Comparison of ENCODE assay signal across 20 cellular contexts in genomic region chr10:36764823-36765222, GRCh38.
DNase-seq lines count a peak whose midpoint lies in the region; ATAC-seq and TF ChIP-seq lines count a peak whose summit lies in the region.
"Had no signal": no experiment of that assay in that cellular context is flagged by ENCODE, and none has a peak within 500 bp of the region (broad histone marks: within the 10 kb centered on the region; RNA-seq: fewer than 3 reads in every experiment).

No MANE protein-coding gene starts in this region.

- peaks cover 39% of the 10 kb centered on the region for H3K4me1 Mint-ChIP-seq in chondrocyte (ENCODE audit: low read depth)
- H3K4me1 Mint-ChIP-seq: CD4-positive, CD25-positive, alpha-beta regulatory T cell; CD8-positive, alpha-beta memory T cell had no signal

- H3K9me3 Mint-ChIP-seq in chondrocyte (ENCODE audit: low read depth), result no peaks in the 10 kb centered on the region
- H3K9me3 Mint-ChIP-seq: HFFc6 had no signal

- no peak overlapping the region for H2BK120ac ChIP-seq in IMR-90 (ENCODE audit: low read depth, low read length)

- H3K18ac ChIP-seq in IMR-90 (ENCODE audit: low read depth, low read length), result peak overlapping the region; percentile 12; the same call in 1 of the 2 replicates

- H2BK15ac ChIP-seq in IMR-90 (ENCODE audit: low read depth, low read length), result peak overlapping the region; percentile 83; the same call in 1 of the 3 replicates

- WGBS in IMR-90 (ENCODE audit: extremely low coverage in 2 of 2, insufficient read length in 1 of 2), 2 experiments, result no CpG with 5 or more reads among the region's 4 CpGs
- 89% methylated on average over 4 of the region's 4 CpGs for WGBS in smooth muscle cell (ENCODE audit: low lambda C conversion rate)

- no peak overlapping the region for H3K9ac ChIP-seq in IMR-90 (ENCODE audit: low read depth, low read length)
- H3K9ac ChIP-seq in smooth muscle cell (ENCODE audit: low read depth), result no peak overlapping the region
- H3K9ac ChIP-seq: KMS-11 had no signal

- H2AK9ac ChIP-seq in IMR-90 (replicated peaks; ENCODE audit: low read depth, low read length, poor library complexity), result no peak overlapping the region

- no peaks in the 10 kb centered on the region for H3K79me1 ChIP-seq in IMR-90 (ENCODE audit: low read depth in 1 of 2, low read length in 2 of 2)

- H3K9me1 ChIP-seq in IMR-90 (ENCODE audit: insufficient read depth, low read length), result 0 out of 2 replicates have a peak, but pooled peaks cover 2% of the 10 kb centered on the region

- no peaks in the 10 kb centered on the region for H3K36me3 ChIP-seq in A673 (ENCODE audit: insufficient read depth, low read length, poor library complexity, severe bottlenecking)
- no peaks in the 10 kb centered on the region for H3K36me3 ChIP-seq in IMR-90 (ENCODE audit: control insufficient read depth, insufficient read depth, low read length)
- H3K36me3 ChIP-seq in smooth muscle cell (ENCODE audit: low read depth), result no peaks in the 10 kb centered on the region
- H3K36me3 ChIP-seq in SJCRH30, result no peaks in the 10 kb centered on the region
- H3K36me3 ChIP-seq: BE2C had no signal

- H4K8ac ChIP-seq in IMR-90 (ENCODE audit: low read depth in 2 of 2, low read length in 2 of 2), result no peak overlapping the region; a peak in 1 of 4 replicates

- H3K4ac ChIP-seq in IMR-90 (ENCODE audit: low read depth, low read length), result 0 out of 2 replicates have a peak overlapping the region, but pooled peaks have one; percentile 2

- H2BK5ac ChIP-seq in IMR-90 (ENCODE audit: low read depth, low read length, poor library complexity, severe bottlenecking), result no peak overlapping the region

- H4K91ac ChIP-seq in IMR-90 (ENCODE audit: insufficient read depth, low read depth, low read length), result no peak overlapping the region; the same call in 1 of the 2 replicates

- H3K79me2 ChIP-seq in smooth muscle cell (ENCODE audit: low read depth), result no peaks in the 10 kb centered on the region

- POLR2A ChIA-PET in A673 (lab: Charles Lee; ENCODE audit: low non-redundant PET) (no interaction called here), IMR-90 (lab: Charles Lee; ENCODE audit: unreplicated experiment) (no interaction called here)

- dilution Hi-C loops in IMR-90 (cut with HindIII; ENCODE audit: low sequenced_read_pairs, unreplicated experiment), result no loop called here

- H3K9me3 ChIP-seq in A673 (ENCODE audit: low read depth, low read length, poor library complexity, severe bottlenecking), result no peaks in the 10 kb centered on the region
- H3K9me3 ChIP-seq in IMR-90 (ENCODE audit: control insufficient read depth, insufficient read depth, low read length), result no peaks in the 10 kb centered on the region
- no peaks in the 10 kb centered on the region for H3K9me3 ChIP-seq in smooth muscle cell (replicated peaks; ENCODE audit: low read depth)
- no peaks in the 10 kb centered on the region for H3K9me3 ChIP-seq in SJCRH30 (replicated peaks)
- H3K9me3 ChIP-seq: BE2C had no signal

- peak overlapping the region; percentile 37; the same call in 1 of the 2 replicates for H3K14ac ChIP-seq in IMR-90 (replicated peaks; ENCODE audit: low read depth, low read length)

- no peak overlapping the region; the same call in 1 of the 2 replicates for H4K5ac ChIP-seq in IMR-90 (ENCODE audit: low read depth, low read length)

- H3K27ac ChIP-seq in A673 (ENCODE audit: low read depth, low read length, poor library complexity, severe bottlenecking) (peak overlapping the region; percentile 44), IMR-90 (ENCODE audit: insufficient read depth, low read length) (no peak overlapping the region), smooth muscle cell (ENCODE audit: low read depth) (no peak overlapping the region), SJCRH30 (no peak overlapping the region)
- H3K27ac ChIP-seq: KMS-11 had no signal

- no peaks in the 10 kb centered on the region for H3F3A ChIP-seq in smooth muscle cell (ENCODE audit: low read depth)

- H3K4me3 ChIP-seq in A673 (ENCODE audit: low read depth, low read length, poor library complexity, severe bottlenecking) (no peak overlapping the region), IMR-90 (ENCODE audit: insufficient read depth, low read depth, low read length) (no peak overlapping the region), smooth muscle cell (no peak overlapping the region), SJCRH30 (no peak overlapping the region)

- H3K4me3 Mint-ChIP-seq in chondrocyte (ENCODE audit: unreplicated experiment), result no peak overlapping the region
- H3K4me3 Mint-ChIP-seq: CD4-positive, CD25-positive, alpha-beta regulatory T cell; CD8-positive, alpha-beta memory T cell; HFFc6 had no signal

- no peaks in the 10 kb centered on the region for H3K36me3 Mint-ChIP-seq in chondrocyte (ENCODE audit: low read depth)
- H3K36me3 Mint-ChIP-seq: CD4-positive, CD25-positive, alpha-beta regulatory T cell; CD8-positive, alpha-beta memory T cell had no signal

- peak overlapping the region; percentile 56; the same call in 1 of the 2 replicates for H2AK5ac ChIP-seq in IMR-90 (ENCODE audit: low read depth, low read length)

- no peak overlapping the region for H3K23ac ChIP-seq in IMR-90 (ENCODE audit: low read depth, low read length)

- no peaks in the 10 kb centered on the region for H4K20me1 ChIP-seq in IMR-90 (ENCODE audit: insufficient read depth, low read length)
- H4K20me1 ChIP-seq in smooth muscle cell (ENCODE audit: low read depth), result no peaks in the 10 kb centered on the region

- TF ChIP-seq RAD21 in IMR-90 (IDR thresholded peaks at IDR 0.05; ENCODE audit: low read length), result no peak

- 0 out of 2 replicates have a peak overlapping the region, but pooled peaks have one; percentile 11 for H2BK20ac ChIP-seq in IMR-90 (ENCODE audit: low read depth, low read length)

- H3K4me1 ChIP-seq in A673 (ENCODE audit: insufficient read depth, low read length, poor library complexity, severe bottlenecking) (peaks cover 27% of the 10 kb centered on the region), IMR-90 (ENCODE audit: control insufficient read depth, insufficient read depth, low read length) (no peaks in the 10 kb centered on the region), smooth muscle cell (ENCODE audit: low read depth) (peaks cover 9% of the 10 kb centered on the region), SJCRH30 (no peaks in the 10 kb centered on the region)
- H3K4me1 ChIP-seq: BE2C had no signal

- ATAC-seq in IMR-90 (ENCODE audit: low read depth) (no peak), HG02981 (IDR thresholded peaks at IDR 0.05; ENCODE audit: unreplicated experiment) (no peak)
- ATAC-seq: HCT116 had no signal

- H3K4me2 ChIP-seq in IMR-90 (ENCODE audit: low read depth, low read length), result no peak overlapping the region
- no peak overlapping the region for H3K4me2 ChIP-seq in smooth muscle cell
- H3K4me2 ChIP-seq: KMS-11 had no signal

- peak overlapping the region; percentile 76 for H3K27ac Mint-ChIP-seq in chondrocyte (ENCODE audit: unreplicated experiment)
- H3K27ac Mint-ChIP-seq: CD4-positive, CD25-positive, alpha-beta regulatory T cell; CD8-positive, alpha-beta memory T cell; HFFc6 had no signal

- no peaks in the 10 kb centered on the region for H3K27me3 Mint-ChIP-seq in chondrocyte (ENCODE audit: low read depth)
- H3K27me3 Mint-ChIP-seq: CD4-positive, CD25-positive, alpha-beta regulatory T cell; CD8-positive, alpha-beta memory T cell had no signal

- in situ Hi-C loops in IMR-90 (cut with MboI; ENCODE audit: low sequenced_read_pairs), result no loop called here

- no peaks in the 10 kb centered on the region for H3K27me3 ChIP-seq in A673 (replicated peaks; ENCODE audit: insufficient read depth, low read depth, low read length, poor library complexity)
- H3K27me3 ChIP-seq in IMR-90 (ENCODE audit: control insufficient read depth, insufficient read depth, low read length), result no peaks in the 10 kb centered on the region
- H3K27me3 ChIP-seq in smooth muscle cell (ENCODE audit: low read depth), result no peaks in the 10 kb centered on the region
- no peaks in the 10 kb centered on the region for H3K27me3 ChIP-seq in SJCRH30
- H3K27me3 ChIP-seq: BE2C had no signal

- no peak for TF ChIP-seq CTCF in A673 (conservative IDR thresholded peaks at IDR 0.05; ENCODE audit: low read depth, low read length)
- TF ChIP-seq CTCF in IMR-90 (conservative IDR thresholded peaks at IDR 0.05; ENCODE audit: low read depth, low read length), result no peak
- TF ChIP-seq CTCF in chondrocyte (IDR thresholded peaks at IDR 0.05), result no peak
- no peak for TF ChIP-seq CTCF in smooth muscle cell (IDR thresholded peaks at IDR 0.05; ENCODE audit: borderline replicate concordance, insufficient read depth, poor library complexity, severe bottlenecking)

- intact Hi-C loops in A673 (cut with micrococcal nuclease; ENCODE audit: unreplicated experiment), result no loop called here
- intact Hi-C loops in IMR-90 (cut with micrococcal nuclease), result no loop called here

- no peak for TF ChIP-seq POLR2A in IMR-90 (IDR thresholded peaks at IDR 0.05; ENCODE audit: low read depth, low read length)

- H2AFZ ChIP-seq in IMR-90 (replicated peaks; ENCODE audit: low read length, poor library complexity), result no peak overlapping the region
- peak overlapping the region; percentile 21 for H2AFZ ChIP-seq in smooth muscle cell (ENCODE audit: low read depth)

- CTCF ChIA-PET in A673 (lab: Charles Lee), result no interaction called here
- CTCF ChIA-PET in IMR-90 (lab: Yijun Ruan, JAX), result interaction anchor here (0.6 kb wide), 1 partner anchor 15 kb away, joined by 3 read pairs; no protein-coding TSS in a partner anchor

- DNase-seq in A673 (ENCODE audit: low spot score) (no peak), IMR-90 (no peak), chondrocyte (ENCODE audit: low spot score) (no peak), smooth muscle cell (lab: John Stamatoyannopoulos, UW; ENCODE audit: unreplicated experiment) (no peak), NCI-H2029 (lab: John Stamatoyannopoulos, UW) (no peak), SJCRH30 (no peak), SIG-M5 treated with dmso at 0.1 percent for 504 hours (lab: John Stamatoyannopoulos, UW; ENCODE audit: unreplicated experiment) (no peak)
- DNase-seq: 8988T; ACHN; BE2C; C1 segment of cervical spinal cord; CD4-positive, CD25-positive, alpha-beta regulatory T cell; CD8-positive, alpha-beta memory T cell; COR-L47; DMS 273 treated with DMSO at 0.1 percent for 48 hours; GDM1; HFFc6 had no signal

- H3K56ac ChIP-seq in IMR-90 (ENCODE audit: extremely low read depth, insufficient read depth, low read length), result no peak overlapping the region

- BruUV-seq in A673 (replicated peaks; lab: Mats Ljungman, UMichigan) (no TSS peak), IMR-90 (replicated peaks; lab: Mats Ljungman, UMichigan) (no TSS peak)

TF ChIP-seq in IMR-90, 13 proteins besides CTCF, POLR2A, EP300 and RAD21 (continues in another document):
- TF ChIP-seq NFE2L2 (IDR thresholded peaks at IDR 0.05; ENCODE audit: low read depth, low read length) (no peak), USF2 (IDR thresholded peaks at IDR 0.05; ENCODE audit: low read depth, low read length) (no peak), RCOR1 (IDR thresholded peaks at IDR 0.05; ENCODE audit: insufficient replicate concordance, low read length) (no peak)
